37 cellular contexts compared by ENCODE assay signal in the genomic region with DNA sequence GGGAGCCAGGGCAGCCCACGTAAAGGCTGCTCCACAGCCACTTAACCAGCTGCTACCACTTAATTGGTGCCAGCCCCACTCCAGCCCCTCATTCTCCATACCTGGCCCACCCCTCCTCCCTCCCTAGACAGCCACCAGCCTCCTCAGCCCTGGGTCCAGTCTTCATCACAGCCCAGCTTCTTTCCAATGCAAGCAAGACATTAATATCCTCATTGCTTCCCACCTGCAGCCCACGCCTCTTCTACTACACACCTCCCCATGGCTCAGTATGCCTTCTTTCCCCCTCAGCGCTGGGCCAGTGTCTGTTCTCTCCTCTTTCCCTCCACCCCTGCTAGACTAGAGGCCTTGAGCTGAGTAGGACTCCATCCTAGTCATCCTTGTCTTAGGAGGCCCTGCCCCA.
"Had no signal": no experiment of that assay in that cellular context is flagged by ENCODE, and none has a peak within 500 bp of the region (broad histone marks: within the 10 kb centered on the region; RNA-seq: fewer than 3 reads in every experiment).

No MANE protein-coding gene starts in this region.

- H3K27ac ChIP-seq: ascending aorta, cardiac muscle cell, WERI-Rb-1 had no signal

- H3K4me3 Mint-ChIP-seq: activated CD4-positive, alpha-beta memory T cell treated with anti-CD3 and anti-CD28 coated beads, Interleukin-2, amount 10 ng/mL, durations not matched to agents 7 days and 5 days; activated CD4-positive, alpha-beta T cell treated with anti-CD3 and anti-CD28 coated beads for 36 hours; activated CD4-positive, alpha-beta T cell treated with anti-CD3 and anti-CD28 coated beads, Interleukin-2, amount 10 ng/mL, durations not matched to agents 7 days and 5 days; activated CD8-positive, alpha-beta memory T cell treated with anti-CD3 and anti-CD28 coated beads, Interleukin-2, amount 10 ng/mL, durations not matched to agents 7 days and 5 days; activated CD8-positive, alpha-beta T cell treated with anti-CD3 and anti-CD28 coated beads, Interleukin-2, amount 10 ng/mL, durations not matched to agents 7 days and 5 days; activated naive CD4-positive, alpha-beta T cell treated with anti-CD3 and anti-CD28 coated beads, Interleukin-2, amount 10 ng/mL, durations not matched to agents 7 days and 5 days; activated naive CD4-positive, alpha-beta T cell treated with anti-CD3 and anti-CD28 coated beads, Interleukin-2, amount 50 U/mL, for 24 hours; activated naive CD8-positive, alpha-beta T cell; activated naive CD8-positive, alpha-beta T cell treated with anti-CD3 and anti-CD28 coated beads, Interleukin-2, amount 10 ng/mL, durations not matched to agents 7 days and 5 days; activated naive CD8-positive, alpha-beta T cell treated with anti-CD3 and anti-CD28 coated beads, Interleukin-2, amount 50 U/mL, for 24 hours; activated T-cell treated with anti-CD3 and anti-CD28 coated beads, Interleukin-2, amount 50 U/mL, for 4 hours; activated T-cell treated with anti-CD3 and anti-CD28 coated beads, Interleukin-2, amount 50 U/mL, for 72 hours; activated T-helper 1 cell treated with anti-CD3 and anti-CD28 coated beads, Interleukin-12 subunit alpha, Interleukin-12 subunit beta, Interleukin-2, Interleukin-4 antibody, amounts not matched to agents 30 ng/mL and 10 ng/mL and 1 ng/mL, durations not matched to agents 14 hours and 24 hours and 36 hours; brain; central memory CD8-positive, alpha-beta T cell; T-helper 1 cell treated with Interleukin-12 subunit alpha and Interleukin-12 subunit beta and Interleukin-4 antibody, amounts not matched to agents 30 μg/mL and 1 μg/mL, for 36 hours; T-helper 2 cell treated with Interferon-gamma antibody and Interleukin-4, amounts not matched to agents 5 μg/mL and 100 μg/mL, for 36 hours; WTC11 had no signal

- H3K4me3 ChIP-seq: ascending aorta, cardiac muscle cell had no signal

- H3K4me1 ChIP-seq: ascending aorta had no signal

- H3K27me3 ChIP-seq: ascending aorta, cardiac muscle cell had no signal

- H3K9me3 ChIP-seq: ascending aorta had no signal

- H3K27ac Mint-ChIP-seq: activated CD4-positive, alpha-beta memory T cell treated with anti-CD3 and anti-CD28 coated beads, Interleukin-2, amount 10 ng/mL, durations not matched to agents 7 days and 5 days; activated CD4-positive, alpha-beta T cell treated with anti-CD3 and anti-CD28 coated beads for 36 hours; activated CD4-positive, alpha-beta T cell treated with anti-CD3 and anti-CD28 coated beads, Interleukin-2, amount 10 ng/mL, durations not matched to agents 7 days and 5 days; activated CD8-positive, alpha-beta memory T cell treated with anti-CD3 and anti-CD28 coated beads, Interleukin-2, amount 10 ng/mL, durations not matched to agents 7 days and 5 days; activated CD8-positive, alpha-beta T cell treated with anti-CD3 and anti-CD28 coated beads, Interleukin-2, amount 10 ng/mL, durations not matched to agents 7 days and 5 days; activated naive CD4-positive, alpha-beta T cell treated with anti-CD3 and anti-CD28 coated beads, Interleukin-2, amount 10 ng/mL, durations not matched to agents 7 days and 5 days; activated naive CD4-positive, alpha-beta T cell treated with anti-CD3 and anti-CD28 coated beads, Interleukin-2, amount 50 U/mL, for 24 hours; activated naive CD8-positive, alpha-beta T cell; activated naive CD8-positive, alpha-beta T cell treated with anti-CD3 and anti-CD28 coated beads, Interleukin-2, amount 10 ng/mL, durations not matched to agents 7 days and 5 days; activated naive CD8-positive, alpha-beta T cell treated with anti-CD3 and anti-CD28 coated beads, Interleukin-2, amount 50 U/mL, for 24 hours; activated T-cell treated with anti-CD3 and anti-CD28 coated beads, Interleukin-2, amount 50 U/mL, for 72 hours; activated T-helper 1 cell treated with anti-CD3 and anti-CD28 coated beads, Interleukin-12 subunit alpha, Interleukin-12 subunit beta, Interleukin-2, Interleukin-4 antibody, amounts not matched to agents 30 ng/mL and 10 ng/mL and 1 ng/mL, durations not matched to agents 14 hours and 24 hours and 36 hours; activated T-helper 2 cell treated with anti-CD3 and anti-CD28 coated beads, Interferon-gamma antibody, Interleukin-2, Interleukin-4, amounts not matched to agents 10 μg/mL and 5 μg/mL and 100 μg/mL, durations not matched to agents 14 hours and 24 hours and 36 hours; brain; T-helper 1 cell treated with Interleukin-12 subunit alpha and Interleukin-12 subunit beta and Interleukin-4 antibody, amounts not matched to agents 30 μg/mL and 1 μg/mL, for 36 hours; T-helper 2 cell treated with Interferon-gamma antibody and Interleukin-4, amounts not matched to agents 5 μg/mL and 100 μg/mL, for 36 hours; WTC11 had no signal

- H3K36me3 ChIP-seq: ascending aorta, cardiac muscle cell, WERI-Rb-1 had no signal

- H3K4me1 Mint-ChIP-seq: activated CD4-positive, alpha-beta memory T cell treated with anti-CD3 and anti-CD28 coated beads, Interleukin-2, amount 10 ng/mL, durations not matched to agents 7 days and 5 days; activated CD4-positive, alpha-beta T cell treated with anti-CD3 and anti-CD28 coated beads for 36 hours; activated CD4-positive, alpha-beta T cell treated with anti-CD3 and anti-CD28 coated beads, Interleukin-2, amount 10 ng/mL, durations not matched to agents 7 days and 5 days; activated CD8-positive, alpha-beta memory T cell treated with anti-CD3 and anti-CD28 coated beads, Interleukin-2, amount 10 ng/mL, durations not matched to agents 7 days and 5 days; activated naive CD4-positive, alpha-beta T cell treated with anti-CD3 and anti-CD28 coated beads, Interleukin-2, amount 10 ng/mL, durations not matched to agents 7 days and 5 days; activated naive CD4-positive, alpha-beta T cell treated with anti-CD3 and anti-CD28 coated beads, Interleukin-2, amount 50 U/mL, for 24 hours; activated naive CD8-positive, alpha-beta T cell treated with anti-CD3 and anti-CD28 coated beads, Interleukin-2, amount 10 ng/mL, durations not matched to agents 7 days and 5 days; activated naive CD8-positive, alpha-beta T cell treated with anti-CD3 and anti-CD28 coated beads, Interleukin-2, amount 50 U/mL, for 24 hours; central memory CD8-positive, alpha-beta T cell had no signal

- H3K36me3 Mint-ChIP-seq: activated CD8-positive, alpha-beta memory T cell treated with anti-CD3 and anti-CD28 coated beads, Interleukin-2, amount 10 ng/mL, durations not matched to agents 7 days and 5 days; activated naive CD4-positive, alpha-beta T cell treated with anti-CD3 and anti-CD28 coated beads, Interleukin-2, amount 10 ng/mL, durations not matched to agents 7 days and 5 days; activated naive CD4-positive, alpha-beta T cell treated with anti-CD3 and anti-CD28 coated beads, Interleukin-2, amount 50 U/mL, for 24 hours; activated naive CD8-positive, alpha-beta T cell; activated naive CD8-positive, alpha-beta T cell treated with anti-CD3 and anti-CD28 coated beads, Interleukin-2, amount 10 ng/mL, durations not matched to agents 7 days and 5 days; brain; WTC11 had no signal

- H3K27me3 Mint-ChIP-seq: activated CD4-positive, alpha-beta T cell treated with anti-CD3 and anti-CD28 coated beads for 36 hours; activated CD4-positive, alpha-beta T cell treated with anti-CD3 and anti-CD28 coated beads, Interleukin-2, amount 10 ng/mL, durations not matched to agents 7 days and 5 days; activated naive CD4-positive, alpha-beta T cell treated with anti-CD3 and anti-CD28 coated beads, Interleukin-2, amount 10 ng/mL, durations not matched to agents 7 days and 5 days; activated naive CD4-positive, alpha-beta T cell treated with anti-CD3 and anti-CD28 coated beads, Interleukin-2, amount 50 U/mL, for 24 hours; activated naive CD8-positive, alpha-beta T cell; activated naive CD8-positive, alpha-beta T cell treated with anti-CD3 and anti-CD28 coated beads, Interleukin-2, amount 50 U/mL, for 24 hours had no signal

- DNase-seq: activated CD4-positive, alpha-beta memory T cell treated with anti-CD3 and anti-CD28 coated beads, Interleukin-2, amount 10 ng/mL, durations not matched to agents 7 days and 5 days; activated CD4-positive, alpha-beta T cell treated with anti-CD3 and anti-CD28 coated beads for 1 hour; activated CD4-positive, alpha-beta T cell treated with anti-CD3 and anti-CD28 coated beads for 36 hours; activated CD4-positive, alpha-beta T cell treated with anti-CD3 and anti-CD28 coated beads for 48 hours; activated CD4-positive, alpha-beta T cell treated with anti-CD3 and anti-CD28 coated beads, Interleukin-2, amount 10 ng/mL, durations not matched to agents 7 days and 5 days; activated CD4-positive, alpha-beta T cell treated with anti-CD3 and anti-CD28 coated beads, Interleukin-2, amount 50 U/mL, for 48 hours; activated CD4-positive, CD25-positive, alpha-beta regulatory T cell; activated CD8-positive, alpha-beta memory T cell treated with anti-CD3 and anti-CD28 coated beads for 24 hours; activated CD8-positive, alpha-beta memory T cell treated with anti-CD3 and anti-CD28 coated beads, Interleukin-2, amount 10 ng/mL, durations not matched to agents 7 days and 5 days; activated CD8-positive, alpha-beta memory T cell treated with anti-CD3 and anti-CD28 coated beads, Interleukin-2, amount 50 U/mL, for 48 hours; activated CD8-positive, alpha-beta T cell treated with anti-CD3 and anti-CD28 coated beads, Interleukin-2, amount 10 ng/mL, durations not matched to agents 7 days and 5 days; activated effector memory CD4-positive, alpha-beta T cell treated with Interleukin-2 at 50 U/mL for 16 hours; activated gamma-delta T cell; activated naive CD4-positive, alpha-beta T cell treated with anti-CD3 and anti-CD28 coated beads, Interleukin-2, amount 10 ng/mL, durations not matched to agents 7 days and 5 days; activated naive CD4-positive, alpha-beta T cell treated with Interleukin-2 at 50 U/mL for 16 hours; activated naive CD8-positive, alpha-beta T cell treated with anti-CD3 and anti-CD28 coated beads, Interleukin-2, amount 10 ng/mL, durations not matched to agents 7 days and 5 days; activated naive CD8-positive, alpha-beta T cell treated with anti-CD3 and anti-CD28 coated beads, Interleukin-2, amount 50 U/mL, for 24 hours; activated T-cell treated with anti-CD3 and anti-CD28 coated beads, Interleukin-2, amount 50 U/mL, for 4 hours; activated T-cell treated with anti-CD3 and anti-CD28 coated beads, Interleukin-2, amount 50 U/mL, for 72 hours; amygdala; anterior cingulate cortex; caudate nucleus; cerebellar nuclear complex; T-helper 2 cell; T-helper 9 cell had no signal

- H3K9me3 Mint-ChIP-seq: activated CD4-positive, alpha-beta memory T cell treated with anti-CD3 and anti-CD28 coated beads, Interleukin-2, amount 10 ng/mL, durations not matched to agents 7 days and 5 days; activated CD4-positive, alpha-beta T cell treated with anti-CD3 and anti-CD28 coated beads, Interleukin-2, amount 10 ng/mL, durations not matched to agents 7 days and 5 days; activated naive CD4-positive, alpha-beta T cell treated with anti-CD3 and anti-CD28 coated beads, Interleukin-2, amount 10 ng/mL, durations not matched to agents 7 days and 5 days; activated naive CD4-positive, alpha-beta T cell treated with anti-CD3 and anti-CD28 coated beads, Interleukin-2, amount 50 U/mL, for 24 hours; activated naive CD8-positive, alpha-beta T cell treated with anti-CD3 and anti-CD28 coated beads, Interleukin-2, amount 10 ng/mL, durations not matched to agents 7 days and 5 days; activated naive CD8-positive, alpha-beta T cell treated with anti-CD3 and anti-CD28 coated beads, Interleukin-2, amount 50 U/mL, for 24 hours; activated T-cell treated with anti-CD3 and anti-CD28 coated beads, Interleukin-2, amount 50 U/mL, for 4 hours; activated T-cell treated with anti-CD3 and anti-CD28 coated beads, Interleukin-2, amount 50 U/mL, for 72 hours; activated T-helper 1 cell treated with anti-CD3 and anti-CD28 coated beads, Interleukin-12 subunit alpha, Interleukin-12 subunit beta, Interleukin-2, Interleukin-4 antibody, amounts not matched to agents 30 ng/mL and 10 ng/mL and 1 ng/mL, durations not matched to agents 14 hours and 24 hours and 36 hours; activated T-helper 2 cell treated with anti-CD3 and anti-CD28 coated beads, Interferon-gamma antibody, Interleukin-2, Interleukin-4, amounts not matched to agents 10 μg/mL and 5 μg/mL and 100 μg/mL, durations not matched to agents 14 hours and 24 hours and 36 hours; brain; central memory CD8-positive, alpha-beta T cell; T-helper 1 cell treated with Interleukin-12 subunit alpha and Interleukin-12 subunit beta and Interleukin-4 antibody, amounts not matched to agents 30 μg/mL and 1 μg/mL, for 36 hours; T-helper 2 cell treated with Interferon-gamma antibody and Interleukin-4, amounts not matched to agents 5 μg/mL and 100 μg/mL, for 36 hours; WTC11 had no signal
